8 cellular contexts compared by ENCODE assay signal in the genomic region with DNA sequence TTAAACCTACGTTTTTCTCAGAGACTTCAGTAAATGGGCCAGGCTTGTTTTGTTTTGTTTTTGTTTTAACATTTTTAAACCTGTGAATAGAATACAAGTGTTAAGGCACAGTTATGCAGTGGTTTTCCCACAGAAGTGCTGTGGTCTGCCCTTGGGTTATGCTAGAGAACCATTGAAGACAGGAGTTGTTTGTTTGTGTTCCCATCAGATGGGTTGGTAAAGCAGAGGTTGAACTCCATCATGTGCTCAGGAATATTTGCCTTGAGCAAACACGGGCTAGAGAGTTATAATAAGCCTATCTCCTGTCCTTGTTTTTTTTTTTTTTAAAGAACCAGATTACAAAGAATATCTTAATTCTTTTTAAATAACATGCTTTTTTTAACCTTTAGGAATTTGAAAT. TPM values are rescaled to one million over a fixed set of nuclear protein-coding genes. Genes with fewer than 3 reads are reported as not detected.
A peak's percentile ranks its signal among the peaks of the same experiment; 100 is the strongest.
DNase-seq lines count a peak whose midpoint lies in the region; ATAC-seq and TF ChIP-seq lines count a peak whose summit lies in the region.

No MANE protein-coding gene starts in this region.

- peaks cover 11% of the 10 kb centered on the region for H3K4me1 ChIP-seq in HEK293 (ENCODE audit: control insufficient read depth, insufficient read depth, low read length)
- H3K4me1 ChIP-seq in lung (ENCODE audit: control insufficient read depth in 2 of 2, insufficient read depth in 2 of 2, low read length in 2 of 2), result peaks cover 7 to 9% of the 10 kb centered on the region in 2 donors

- 43 to 54% methylated on average over 2 of the region's 2 CpGs for WGBS in lung, 2 donors

- ATAC-seq in activated B cell treated with CpG ODN at 0.5 μM for 24 hours (ENCODE audit: low read depth) (no peak), lung (ENCODE audit: insufficient read depth, low FRiP score) (peak; percentile 40), HG03175 (IDR thresholded peaks at IDR 0.05; ENCODE audit: unreplicated experiment) (no peak)

- no peak overlapping the region for H3K4me3 Mint-ChIP-seq in activated B cell treated with CpG ODN at 0.5 μM for 24 hours

- intact Hi-C loops in activated B cell treated with CpG ODN at 0.5 μM for 24 hours (cut with micrococcal nuclease), result loop anchor here (1.0 to 10.0 kb wide), 6 partner anchors 19 to 205 kb away; a partner anchor contains a TSS

- TF ChIP-seq CTCF in HEK293 (tag by site-specific recombination; IDR thresholded peaks at IDR 0.05) (no peak), activated B cell treated with CpG ODN at 0.5 μM for 24 hours (IDR thresholded peaks at IDR 0.05) (no peak), lung (IDR thresholded peaks at IDR 0.05; ENCODE audit: control extremely low read depth, extremely low read depth) (no peak)

- no peaks in the 10 kb centered on the region for H3K27me3 ChIP-seq in lung (ENCODE audit: control insufficient read depth, insufficient read depth)

- H3K4me1 Mint-ChIP-seq in activated B cell treated with CpG ODN at 0.5 μM for 24 hours, result peaks cover 42% of the 10 kb centered on the region

- no peaks in the 10 kb centered on the region for H3K27me3 Mint-ChIP-seq in activated B cell treated with CpG ODN at 0.5 μM for 24 hours

- H3K36me3 Mint-ChIP-seq in activated B cell treated with CpG ODN at 0.5 μM for 24 hours (ENCODE audit: low read depth), result no peaks in the 10 kb centered on the region

- H3K36me3 ChIP-seq in HEK293 (ENCODE audit: control insufficient read depth in 2 of 2, insufficient read depth in 1 of 2, low read length in 2 of 2), result peaks cover 16 to 25% of the 10 kb centered on the region in 2 experiments; a peak in 2 of 3 replicates
- peaks cover 2 to 6% of the 10 kb centered on the region in 2 donors for H3K36me3 ChIP-seq in lung (ENCODE audit: control insufficient read depth in 2 of 2, insufficient read depth in 2 of 2, low read length in 2 of 2)

- H3K4me3 ChIP-seq in HEK293 (ENCODE audit: low read depth, low read length) (no peak overlapping the region), lung (no peak overlapping the region)

- CTCF ChIA-PET in HEK293 (lab: Yijun Ruan, JAX), result interaction anchor here (1.2 kb wide), 1 partner anchor 95 kb away, joined by 3 read pairs; no protein-coding TSS in a partner anchor
- CTCF ChIA-PET in activated B cell treated with CpG ODN at 0.5 μM for 24 hours (lab: Charles Lee), result interaction anchor here (1.1 to 1.7 kb wide), 3 partner anchors 22 to 113 kb away, joined by 3 to 6 read pairs (median 6); a partner anchor contains a TSS

- H3K27ac ChIP-seq in HEK293 (ENCODE audit: extremely low read depth, low read depth, low read length) (no peak overlapping the region), lung (ENCODE audit: low read depth in 1 of 2, low read length in 1 of 2) (no peak overlapping the region)

- no peaks in the 10 kb centered on the region for H3K9me3 ChIP-seq in HEK293 (ENCODE audit: control insufficient read depth, insufficient read depth, low read depth, low read length)
- H3K9me3 ChIP-seq in lung (ENCODE audit: control insufficient read depth in 2 of 2, insufficient read depth in 1 of 2, low read length in 1 of 2), result no peaks in the 10 kb centered on the region

- POLR2A ChIA-PET in HEK293 (lab: Yijun Ruan, JAX), result interaction anchor here (1.3 kb wide), 1 partner anchor 29 kb away, joined by 3 read pairs; a partner anchor contains a TSS
- POLR2A ChIA-PET in activated B cell treated with CpG ODN at 0.5 μM for 24 hours (lab: Charles Lee), result interaction anchor here (0.7 to 1.1 kb wide), 4 partner anchors 28 to 127 kb away, joined by 3 to 10 read pairs (median 4); a partner anchor contains a TSS

- DNase-seq in ACHN (peak; percentile 34), activated B cell treated with CpG ODN at 0.5 μM for 24 hours (no peak), lung (ENCODE audit: low spot score) (no peak), NCI-H1105 treated with DMSO at 0.1 percent for 48 hours (lab: John Stamatoyannopoulos, UW) (no peak), middle frontal gyrus (ENCODE audit: extremely low spot score, low spot score) (no peak)
- no peak for DNase-seq in activated CD4-positive, alpha-beta T cell treated with anti-CD3 and anti-CD28 coated beads, Interleukin-2, amount 50 U/mL, for 48 hours

- H3K9me3 Mint-ChIP-seq in activated B cell treated with CpG ODN at 0.5 μM for 24 hours, result no peaks in the 10 kb centered on the region

- peak overlapping the region; percentile 89 for H3K27ac Mint-ChIP-seq in activated B cell treated with CpG ODN at 0.5 μM for 24 hours

- in situ Hi-C loops in ACHN (cut with HindIII; ENCODE audit: low pct_ligation_motif_present, low pct_unique_long_range_greater_than_20kb, low sequenced_read_pairs), result no loop called here

TF ChIP-seq in HEK293, 187 proteins besides CTCF, POLR2A, EP300 and RAD21:
- TF ChIP-seq, protein P1, sequence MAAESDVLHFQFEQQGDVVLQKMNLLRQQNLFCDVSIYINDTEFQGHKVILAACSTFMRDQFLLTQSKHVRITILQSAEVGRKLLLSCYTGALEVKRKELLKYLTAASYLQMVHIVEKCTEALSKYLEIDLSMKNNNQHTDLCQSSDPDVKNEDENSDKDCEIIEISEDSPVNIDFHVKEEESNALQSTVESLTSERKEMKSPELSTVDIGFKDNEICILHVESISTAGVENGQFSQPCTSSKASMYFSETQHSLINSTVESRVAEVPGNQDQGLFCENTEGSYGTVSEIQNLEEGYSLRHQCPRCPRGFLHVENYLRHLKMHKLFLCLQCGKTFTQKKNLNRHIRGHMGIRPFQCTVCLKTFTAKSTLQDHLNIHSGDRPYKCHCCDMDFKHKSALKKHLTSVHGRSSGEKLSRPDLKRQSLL (tag by site-specific recombination; IDR thresholded peaks at IDR 0.05), result peak; percentile 65
- no peak for TF ChIP-seq ZNF529 (tag by site-specific recombination; IDR thresholded peaks at IDR 0.05; ENCODE audit: insufficient replicate concordance)

RNA-seq across cellular contexts. Expression of a gene that starts 28.5 kb away (rescaled TPM):
- total RNA-seq in activated B cell treated with CpG ODN at 0.5 μM for 24 hours (3.3 and 5.0 TPM in 2 replicates), lung (100 to 1,000 TPM in 1 of 2 donors, 10 to 100 TPM in 1; 47.7 to 150 TPM)
- polyA plus RNA-seq in lung, result 10 to 100 TPM; 12.9 to 13.5 TPM
